8 cellular contexts compared by ENCODE assay signal in genomic region chr5:54309751-54310432, GRCh38. TPM values are rescaled to one million over a fixed set of nuclear protein-coding genes. Genes with fewer than 3 reads are reported as not detected.
A peak's percentile ranks its signal among the peaks of the same experiment; 100 is the strongest.
DNase-seq lines count a peak whose midpoint lies in the region; ATAC-seq and TF ChIP-seq lines count a peak whose summit lies in the region.

No MANE protein-coding gene starts in this region.

- TF ChIP-seq CTCF in VCaP (conservative IDR thresholded peaks at IDR 0.05) (no peak), choroid plexus epithelial cell (conservative IDR thresholded peaks at IDR 0.05; ENCODE audit: low read depth, low read length) (no peak)

- H3K27ac ChIP-seq in VCaP: peak overlapping the region; percentile 89

- H3K4me3 ChIP-seq in choroid plexus epithelial cell (ENCODE audit: low read depth, low read length): peak overlapping the region; percentile 89

- peak; percentile 55 for DNase-seq in Daoy (ENCODE audit: low read depth)
- DNase-seq in HPDE6-E6E7 (ENCODE audit: extremely low spot score): peak; percentile 46
- DNase-seq in choroid plexus epithelial cell (ENCODE audit: low read depth): peak; percentile 21
- peak; percentile 53 to 60 for DNase-seq in left colon
- peak; percentile 30 to 40 for DNase-seq in stimulated activated CD4-positive, alpha-beta T cell treated with anti-CD3 and anti-CD28 coated beads, Interleukin-2, amount 100 ng/mL, for 24 hours
- DNase-seq in AML-193 (lab: John Stamatoyannopoulos, UW): no peak

- intact Hi-C loops in left colon (cut with DNase I, micrococcal nuclease): no loop called here

- ATAC-seq in GM21447 (IDR thresholded peaks at IDR 0.05; ENCODE audit: unreplicated experiment) (peak; percentile 29), left colon (peak; percentile 51)

RNA-seq across cellular contexts. Expression of gene ARL15, which starts 0.5 kb away (rescaled TPM):
- 5.9 and 6.1 TPM in 2 replicates for total RNA-seq in Daoy (2014; rRNA removed; shearing (Covaris generic))
- total RNA-seq in left colon: 10 to 100 TPM; 25.2 to 27.2 TPM

Comparison
In these comparisons a context has a peak if more than half of its experiments do, and no peak if none do; other contexts are left out.
1. DNase-seq: peak in Daoy (single experiment), HPDE6-E6E7 (single experiment), choroid plexus epithelial cell (single experiment), left colon (2 of 2) and stimulated activated CD4-positive, alpha-beta T cell treated with anti-CD3 and anti-CD28 coated beads, Interleukin-2, amount 100 ng/mL, for 24 hours (2 of 2); none in AML-193 (0 of 2).